ENCODE assay signal across 8 cellular contexts in genomic region chr2:74374509-74375205, GRCh38. TPM values are rescaled to one million over a fixed set of nuclear protein-coding genes. Genes with fewer than 3 reads are reported as not detected.
DNase-seq lines count a peak whose midpoint lies in the region; ATAC-seq and TF ChIP-seq lines count a peak whose summit lies in the region.

No MANE protein-coding gene starts in this region.

- TF ChIP-seq POLR2A in transverse colon (IDR thresholded peaks at IDR 0.05), result peak; percentile 27

- DNase-seq in AG08396 (ENCODE audit: low spot score), result peak; percentile 56
- peak; percentile 76 to 83 for DNase-seq in NCI-H2081 (lab: John Stamatoyannopoulos, UW)
- no peak for DNase-seq in coronary artery (ENCODE audit: low spot score)
- DNase-seq in left kidney (ENCODE audit: low read depth, low spot score), result peak; percentile 97
- DNase-seq in transverse colon, result peak; percentile 70
- DNase-seq in activated T-cell treated with anti-CD3 and anti-CD28 coated beads, Interleukin-2, amount 50 U/mL, for 72 hours, result no peak

- H3K36me3 ChIP-seq in transverse colon, result peaks cover 0 to 23% (median 8%) of the 10 kb centered on the region in 4 donors

- TF ChIP-seq CTCF in coronary artery (IDR thresholded peaks at IDR 0.05) (no peak), transverse colon (IDR thresholded peaks at IDR 0.05) (no peak)

- H3K27ac ChIP-seq in coronary artery (peak overlapping the region in 1 of 2 donors; percentile 59), transverse colon (peak overlapping the region; percentile 32 to 69 (median 58))

- ATAC-seq in activated T-cell treated with anti-CD3 and anti-CD28 coated beads, Interleukin-2, amount 50 U/mL, for 72 hours (replicated peaks in 1 of 2), result no peak
- ATAC-seq in GM21723 (IDR thresholded peaks at IDR 0.05; ENCODE audit: unreplicated experiment), result no peak
- ATAC-seq in HG03196 (IDR thresholded peaks at IDR 0.05; ENCODE audit: unreplicated experiment), result no peak

- no peaks in the 10 kb centered on the region for H3K27me3 ChIP-seq in transverse colon

- no peak for TF ChIP-seq EP300 in transverse colon (IDR thresholded peaks at IDR 0.05; ENCODE audit: low read depth)

- H3K4me3 ChIP-seq in coronary artery, result peak overlapping the region; percentile 60
- peak overlapping the region in 3 of 4 donors; percentile 0 to 33 (median 21) for H3K4me3 ChIP-seq in transverse colon

- no peaks in the 10 kb centered on the region for H3K9me3 Mint-ChIP-seq in activated T-cell treated with anti-CD3 and anti-CD28 coated beads, Interleukin-2, amount 50 U/mL, for 72 hours

- H3K4me1 Mint-ChIP-seq in activated T-cell treated with anti-CD3 and anti-CD28 coated beads, Interleukin-2, amount 50 U/mL, for 72 hours (ENCODE audit: low read depth), result peaks cover 4% of the 10 kb centered on the region

- H3K27ac Mint-ChIP-seq in activated T-cell treated with anti-CD3 and anti-CD28 coated beads, Interleukin-2, amount 50 U/mL, for 72 hours, result no peak overlapping the region

- no peak overlapping the region for H3K4me3 Mint-ChIP-seq in activated T-cell treated with anti-CD3 and anti-CD28 coated beads, Interleukin-2, amount 50 U/mL, for 72 hours

- intact Hi-C loops in transverse colon (cut with DNase I; ENCODE audit: low total_unique reads), result no loop called here

- peaks cover 0 to 6% of the 10 kb centered on the region in 2 donors for H3K36me3 Mint-ChIP-seq in activated T-cell treated with anti-CD3 and anti-CD28 coated beads, Interleukin-2, amount 50 U/mL, for 72 hours (ENCODE audit: insufficient read depth in 2 of 2)

- peaks cover under 1 to 23% (median 15%) of the 10 kb centered on the region in 4 donors for H3K4me1 ChIP-seq in transverse colon

- in situ Hi-C loops in transverse colon (cut with MboI; ENCODE audit: low pct_ligation_motif_present in 1 of 4, low pct_unique_long_range_greater_than_20kb in 1 of 4, low sequenced_read_pairs in 3 of 4), result no loop called here

- H3K27me3 Mint-ChIP-seq in activated T-cell treated with anti-CD3 and anti-CD28 coated beads, Interleukin-2, amount 50 U/mL, for 72 hours (ENCODE audit: low read depth), result no peaks in the 10 kb centered on the region

- H3K9me3 ChIP-seq in transverse colon, result no peaks in the 10 kb centered on the region

- 80 to 90% methylated on average over 4 to 19 of the region's 19 CpGs for WGBS in transverse colon (ENCODE audit: low coverage in 1 of 2), 2 donors

RNA-seq across cellular contexts. Expression of gene DCTN1, which starts 5.5 kb away (rescaled TPM):
- 100 to 1,000 TPM; 109 to 134 (median 122) TPM for total RNA-seq in transverse colon
- total RNA-seq in activated T-cell treated with anti-CD3 and anti-CD28 coated beads, Interleukin-2, amount 50 U/mL, for 72 hours, result 10 to 100 TPM; 68.9 to 71.4 TPM

RNA-seq across cellular contexts. Expression of gene SLC4A5, which starts 31.4 kb away (rescaled TPM):
- total RNA-seq in transverse colon, result 1 to 10 TPM in 3 of 4 donors, under 1 TPM in 1; 0.37 to 6.1 (median 3.5) TPM
- total RNA-seq in activated T-cell treated with anti-CD3 and anti-CD28 coated beads, Interleukin-2, amount 50 U/mL, for 72 hours, result 1 to 10 TPM; 4.4 to 6.5 TPM

RNA-seq across cellular contexts. Expression of gene C2orf81, which starts 46.8 kb away (rescaled TPM):
- 1 to 10 TPM in 1 of 4 donors, under 1 TPM in 1, not detected in 2; 0.82 to 1.3 TPM for total RNA-seq in transverse colon
- total RNA-seq in activated T-cell treated with anti-CD3 and anti-CD28 coated beads, Interleukin-2, amount 50 U/mL, for 72 hours, result 1 to 10 TPM; 3.7 to 4.9 TPM

RNA-seq across cellular contexts. Expression of gene WDR54, which starts 46.9 kb away (rescaled TPM):
- 1 to 10 TPM in 2 of 4 donors, not detected in 2; 2.3 to 7.0 TPM for total RNA-seq in transverse colon
- 10 to 100 TPM; 67.6 to 67.9 TPM for total RNA-seq in activated T-cell treated with anti-CD3 and anti-CD28 coated beads, Interleukin-2, amount 50 U/mL, for 72 hours

Comparison
In these comparisons a context has a peak if more than half of its experiments do, and no peak if none do; other contexts are left out.
1. DNase-seq: peak in AG08396 (single experiment), NCI-H2081 (2 of 2), left kidney (single experiment) and transverse colon (single experiment); none in coronary artery (single experiment) and activated T-cell treated with anti-CD3 and anti-CD28 coated beads, Interleukin-2, amount 50 U/mL, for 72 hours (0 of 2).